In genomic region chr17:82065193-82065637, GRCh38 we compare ENCODE assay signal across 8 cellular contexts. TPM values are rescaled to one million over a fixed set of nuclear protein-coding genes. Genes with fewer than 3 reads are reported as not detected.
DNase-seq lines count a peak whose midpoint lies in the region; ATAC-seq and TF ChIP-seq lines count a peak whose summit lies in the region.

No MANE protein-coding gene starts in this region.

- peaks cover 31% of the 10 kb centered on the region for H3K36me3 ChIP-seq in muscle layer of colon (ENCODE audit: insufficient read depth, low read length)

- H3K4me3 ChIP-seq in dorsolateral prefrontal cortex, result peak overlapping the region; percentile 71 to 98 (median 87)
- H3K4me3 ChIP-seq in muscle layer of colon (ENCODE audit: low read depth in 1 of 2, low read length in 2 of 2), result peak overlapping the region; percentile 68 to 77

- CTCF ChIA-PET in RWPE1 (lab: Yijun Ruan, JAX), result no interaction called here

- peak; percentile 27 for ATAC-seq in GM21619 (IDR thresholded peaks at IDR 0.05; ENCODE audit: unreplicated experiment)

- no peaks in the 10 kb centered on the region for H3K9me3 ChIP-seq in muscle layer of colon (ENCODE audit: low read length)

- H3K27ac ChIP-seq in RWPE1 (peak overlapping the region; percentile 79), dorsolateral prefrontal cortex (peak overlapping the region in 48 of 59 donors; percentile 4 to 92 (median 72)), muscle layer of colon (ENCODE audit: low read depth, low read length) (peak overlapping the region; percentile 78)

- peaks cover 20% of the 10 kb centered on the region for H3K4me1 ChIP-seq in muscle layer of colon (ENCODE audit: insufficient read depth, low read length)

- DNase-seq in CD1c-positive myeloid dendritic cell (ENCODE audit: extremely low spot score) (peak; percentile 46), RWPE1 (ENCODE audit: low spot score) (peak; percentile 30), dorsolateral prefrontal cortex (no peak), HuH-7.5 (ENCODE audit: low spot score) (no peak), AML-193 (lab: John Stamatoyannopoulos, UW) (no peak), glomerular visceral epithelial cell (ENCODE audit: extremely low spot score) (no peak)

- POLR2A ChIA-PET in RWPE1 (lab: Yijun Ruan, JAX; ENCODE audit: low non-redundant PET), result interaction anchor here (0.6 to 1.0 kb wide), 2 partner anchors 16 to 22 kb away, joined by 3 read pairs; no protein-coding TSS in a partner anchor

- H3K27me3 ChIP-seq in dorsolateral prefrontal cortex (no peaks in the 10 kb centered on the region), muscle layer of colon (ENCODE audit: control insufficient read depth in 1 of 2, insufficient read depth in 2 of 2, low read length in 2 of 2) (no peaks in the 10 kb centered on the region)

- TF ChIP-seq CTCF in RWPE1 (conservative IDR thresholded peaks at IDR 0.05; ENCODE audit: low read depth) (no peak), dorsolateral prefrontal cortex (IDR thresholded peaks at IDR 0.05 in 54 of 56, conservative IDR thresholded peaks at IDR 0.05 in 2 of 56; ENCODE audit: low read depth in 1 of 56, partially characterized antibody in 56 of 56) (no peak)

- peak overlapping the region; percentile 74 for H3K9ac ChIP-seq in muscle layer of colon (ENCODE audit: low read length)

- intact Hi-C loops in dorsolateral prefrontal cortex (cut with DNase I), result no loop called here

RNA-seq across cellular contexts. Expression of gene DUS1L, which starts 0.4 kb away (rescaled TPM):
- 10 to 100 TPM; 45.3 to 89.4 (median 63.0) TPM for total RNA-seq in dorsolateral prefrontal cortex

RNA-seq across cellular contexts. Expression of gene GPS1, which starts 13.5 kb away (rescaled TPM):
- 100 to 1,000 TPM in 61 of 120 experiments, 10 to 100 TPM in 59; 72.9 to 147 (median 100) TPM for total RNA-seq in dorsolateral prefrontal cortex

RNA-seq across cellular contexts. Expression of gene RFNG, which starts 13.6 kb away (rescaled TPM):
- total RNA-seq in dorsolateral prefrontal cortex, result 10 to 100 TPM; 22.3 to 73.4 (median 36.6) TPM

RNA-seq across cellular contexts. Expression of gene DCXR, which starts 27.7 kb away (rescaled TPM):
- 100 to 1,000 TPM in 115 of 120 experiments, 10 to 100 TPM in 5; 80.1 to 213 (median 127) TPM for total RNA-seq in dorsolateral prefrontal cortex

RNA-seq across cellular contexts. Expression of gene FASN, which starts 32.8 kb away (rescaled TPM):
- total RNA-seq in dorsolateral prefrontal cortex, result 100 to 1,000 TPM; 137 to 275 (median 201) TPM

Comparison
In these comparisons a context has a peak if more than half of its experiments do, and no peak if none do; other contexts are left out.
1. DNase-seq: peak in CD1c-positive myeloid dendritic cell (single experiment) and RWPE1 (single experiment); none in dorsolateral prefrontal cortex (0 of 10), HuH-7.5 (single experiment), AML-193 (0 of 2) and glomerular visceral epithelial cell (single experiment).
2. Peak in every context shown above with its lines, with median percentiles within 50 percentile points of each other: H3K27ac ChIP-seq.